ENCODE assay signal across 9 cellular contexts in genomic region chr1:37487619-37487984, GRCh38. TPM values are rescaled to one million over a fixed set of nuclear protein-coding genes. Genes with fewer than 3 reads are reported as not detected.
DNase-seq lines count a peak whose midpoint lies in the region; ATAC-seq and TF ChIP-seq lines count a peak whose summit lies in the region.
"Had no signal": no experiment of that assay in that cellular context is flagged by ENCODE, and none has a peak within 500 bp of the region (broad histone marks: within the 10 kb centered on the region; RNA-seq: fewer than 3 reads in every experiment).

No MANE protein-coding gene starts in this region.

- no peaks in the 10 kb centered on the region for H3K27me3 Mint-ChIP-seq in chondrocyte (ENCODE audit: low read depth)
- H3K27me3 Mint-ChIP-seq in nephron (ENCODE audit: low read depth) = no peaks in the 10 kb centered on the region

- TF ChIP-seq CTCF in 22Rv1 (IDR thresholded peaks at IDR 0.05) (peak; percentile 68), HEK293 (tag by site-specific recombination; IDR thresholded peaks at IDR 0.05) (no peak), chondrocyte (IDR thresholded peaks at IDR 0.05) (peak; percentile 71), nephron (IDR thresholded peaks at IDR 0.05; ENCODE audit: unreplicated experiment in 3 of 3) (no peak)

- CTCF ChIA-PET in HEK293 (lab: Yijun Ruan, JAX) = interaction anchor here (0.6 to 7.7 kb wide), 23 partner anchors 11 to 1331 kb away, joined by 3 to 154 read pairs (median 5); partner anchors contain the start of genes GNL2, MEAF6 and ZC3H12A

- H3K9me3 Mint-ChIP-seq in chondrocyte (ENCODE audit: low read depth) (no peaks in the 10 kb centered on the region), nephron (no peaks in the 10 kb centered on the region)

- H3K4me1 Mint-ChIP-seq in chondrocyte (ENCODE audit: low read depth) = peaks cover 19% of the 10 kb centered on the region
- H3K4me1 Mint-ChIP-seq in nephron = peaks cover 12% of the 10 kb centered on the region

- H3K4me3 ChIP-seq in HEK293 (ENCODE audit: low read depth, low read length) = no peak overlapping the region

- ATAC-seq in HG02642 (IDR thresholded peaks at IDR 0.05; ENCODE audit: poor library complexity, unreplicated experiment) (no peak), GM19397 (IDR thresholded peaks at IDR 0.05; ENCODE audit: unreplicated experiment) (no peak)

- peaks cover 8 to 69% of the 10 kb centered on the region in 2 experiments for H3K36me3 ChIP-seq in HEK293 (ENCODE audit: control insufficient read depth in 2 of 2, insufficient read depth in 1 of 2, low read length in 2 of 2)

- H3K4me3 Mint-ChIP-seq in chondrocyte (ENCODE audit: unreplicated experiment) = no peak overlapping the region
- H3K4me3 Mint-ChIP-seq in nephron = no peak overlapping the region

- H3K9me3 ChIP-seq in HEK293 (ENCODE audit: control insufficient read depth, insufficient read depth, low read depth, low read length) = no peaks in the 10 kb centered on the region

- H3K4me1 ChIP-seq in HEK293 (ENCODE audit: control insufficient read depth, insufficient read depth, low read length) = no peaks in the 10 kb centered on the region

- H3K27ac Mint-ChIP-seq in chondrocyte (ENCODE audit: unreplicated experiment) (peak overlapping the region; percentile 81), nephron (peak overlapping the region in 2 of 3 experiments; percentile 6 to 26)

- DNase-seq in chondrocyte (ENCODE audit: low spot score) = no peak
- no peak for DNase-seq in SKM-1 (lab: John Stamatoyannopoulos, UW; ENCODE audit: unreplicated experiment)
- no peak for DNase-seq in KG1 (lab: John Stamatoyannopoulos, UW)
- DNase-seq: SIG-M5 had no signal

- H3K36me3 Mint-ChIP-seq in chondrocyte (ENCODE audit: low read depth) = peaks cover 9% of the 10 kb centered on the region
- peaks cover 22% of the 10 kb centered on the region for H3K36me3 Mint-ChIP-seq in nephron (ENCODE audit: low read depth)

- H3K27ac ChIP-seq in 22Rv1 = no peak overlapping the region
- H3K27ac ChIP-seq in HEK293 (ENCODE audit: extremely low read depth, low read depth, low read length) = no peak overlapping the region

- POLR2A ChIA-PET in HEK293 (lab: Yijun Ruan, JAX) = interaction anchor here (0.6 to 5.8 kb wide), 9 partner anchors 9 to 320 kb away, joined by 3 to 43 read pairs (median 7); partner anchors contain the start of genes C1orf122, MEAF6, YRDC and ZC3H12A

TF ChIP-seq in HEK293, 187 proteins besides CTCF, POLR2A, EP300 and RAD21:
- TF ChIP-seq MZF1 (tag by site-specific recombination; IDR thresholded peaks at IDR 0.05; ENCODE audit: borderline replicate concordance) = no peak
- 0 out of 2 replicates have a peak, but pooled peaks have one; percentile 0 for TF ChIP-seq ZNF654 (tag by site-specific recombination; IDR thresholded peaks at IDR 0.05; ENCODE audit: low read depth)

RNA-seq across cellular contexts. Expression of gene ZC3H12A, which starts 13.2 kb away (rescaled TPM):
- 5.9 to 7.5 TPM (median 6.9 TPM) in 3 replicates for total RNA-seq in chondrocyte

RNA-seq across cellular contexts. Expression of gene MEAF6, which starts 27.0 kb away (rescaled TPM):
- 47.4 to 52.8 TPM (median 48.7 TPM) in 3 replicates for total RNA-seq in chondrocyte

Comparison
In these comparisons a context has a peak if more than half of its experiments do, and no peak if none do; other contexts are left out.
1. CTCF ChIP-seq: peak in 22Rv1 (single experiment) and chondrocyte (single experiment); none in HEK293 (single experiment) and nephron (0 of 3).